Comparison of ENCODE assay signal across 8 cellular contexts in genomic region chr3:190119734-190120133, GRCh38. TPM values are rescaled to one million over a fixed set of nuclear protein-coding genes. Genes with fewer than 3 reads are reported as not detected.
DNase-seq lines count a peak whose midpoint lies in the region; ATAC-seq and TF ChIP-seq lines count a peak whose summit lies in the region.

No MANE protein-coding gene starts in this region.

- H3K4me3 ChIP-seq in GM06990 (replicated peaks; ENCODE audit: low read depth, low read length): peak overlapping the region; percentile 67
- H3K4me3 ChIP-seq in adipocyte (ENCODE audit: low read length): peak overlapping the region; percentile 88
- peak overlapping the region; percentile 75 for H3K4me3 ChIP-seq in mesodermal cell (ENCODE audit: extremely low read depth, insufficient read depth, low read length, poor library complexity, severe bottlenecking)

- no peak overlapping the region for H3K9ac ChIP-seq in adipocyte (ENCODE audit: low read length)

- no peaks in the 10 kb centered on the region for H3K27me3 ChIP-seq in GM06990 (replicated peaks; ENCODE audit: control insufficient read depth, insufficient read depth, low read length)
- peaks cover 10% of the 10 kb centered on the region for H3K27me3 ChIP-seq in adipocyte (replicated peaks; ENCODE audit: control insufficient read depth, insufficient read depth, low read length)

- H3K4me1 ChIP-seq in adipocyte (ENCODE audit: control insufficient read depth, insufficient read depth, low read length) (no peaks in the 10 kb centered on the region), mesodermal cell (ENCODE audit: control insufficient read depth, insufficient read depth, low read length, poor library complexity, severe bottlenecking) (peaks cover 26% of the 10 kb centered on the region)

- H3K27ac ChIP-seq in mesodermal cell (ENCODE audit: low read depth, low read length, severe bottlenecking): no peak overlapping the region

- DNase-seq in GM06990 (ENCODE audit: extremely low read depth, insufficient read length) (peak; percentile 49), adipocyte (ENCODE audit: low read depth) (no peak), NCI-H510A (lab: John Stamatoyannopoulos, UW) (no peak), HPDE6-E6E7 (ENCODE audit: extremely low spot score) (no peak), NCI-H2171 (lab: John Stamatoyannopoulos, UW) (no peak), middle frontal gyrus (ENCODE audit: extremely low spot score, low spot score) (no peak)

- peak; percentile 19 for ATAC-seq in HG02852 (IDR thresholded peaks at IDR 0.05; ENCODE audit: unreplicated experiment)

- TF ChIP-seq CTCF in GM06990 (IDR thresholded peaks at IDR 0.05; ENCODE audit: insufficient read depth, low read length, poor library complexity, severe bottlenecking): no peak

- H3K9me3 ChIP-seq in adipocyte (ENCODE audit: control insufficient read depth, low read length) (no peaks in the 10 kb centered on the region), mesodermal cell (ENCODE audit: control insufficient read depth, low read length) (no peaks in the 10 kb centered on the region)

- no peaks in the 10 kb centered on the region for H3K36me3 ChIP-seq in GM06990 (ENCODE audit: control insufficient read depth, insufficient read depth, low read length)
- H3K36me3 ChIP-seq in adipocyte (ENCODE audit: control insufficient read depth, insufficient read depth, low read length, severe bottlenecking): no peaks in the 10 kb centered on the region
- H3K36me3 ChIP-seq in mesodermal cell (ENCODE audit: control insufficient read depth, insufficient read depth, low read length): no peaks in the 10 kb centered on the region

RNA-seq across cellular contexts. Expression of gene P3H2, which starts 1.0 kb away (rescaled TPM):
- 55.0 TPM for polyA plus RNA-seq in mesodermal cell (2013, experiment 1 of 2)
- 45.4 TPM for polyA plus RNA-seq in mesodermal cell (2013, experiment 2 of 2)
